20 cellular contexts compared by ENCODE assay signal in the genomic region with DNA sequence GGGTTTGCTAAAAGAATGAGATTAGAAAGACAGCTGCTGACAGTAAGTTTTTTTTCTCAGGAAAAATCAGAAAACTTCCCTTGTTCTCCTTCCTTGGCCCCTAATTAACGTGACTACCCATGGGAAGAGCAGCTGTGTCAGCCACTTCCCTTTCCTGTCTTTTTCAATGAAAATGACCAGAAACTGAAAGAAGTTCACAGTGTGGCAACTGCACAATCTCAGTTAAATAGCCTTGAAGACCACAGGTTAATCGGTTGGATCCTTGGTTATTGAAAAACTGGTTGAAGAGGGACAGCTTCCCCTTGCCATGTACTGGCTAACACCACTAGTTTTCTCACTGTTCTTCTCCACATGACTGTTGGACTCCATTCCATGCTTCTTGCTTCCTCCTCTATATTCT.
DNase-seq lines count a peak whose midpoint lies in the region; ATAC-seq, FAIRE-seq and TF ChIP-seq lines count a peak whose summit lies in the region.
"Had no signal": no experiment of that assay in that cellular context is flagged by ENCODE, and none has a peak within 500 bp of the region (broad histone marks: within the 10 kb centered on the region; RNA-seq: fewer than 3 reads in every experiment).

No MANE protein-coding gene starts in this region.

- CTCF ChIA-PET in endothelial cell of umbilical vein (lab: Charles Lee) = interaction anchor here (0.9 to 2.4 kb wide), 4 partner anchors 11 to 601 kb away, joined by 3 to 5 read pairs (median 5); no protein-coding TSS in a partner anchor

- no peak overlapping the region for H3K9ac ChIP-seq in endothelial cell of umbilical vein (replicated peaks; ENCODE audit: extremely low read depth, insufficient read depth, low read length)

- FAIRE-seq in GM19239 (lab: Jason Lieb, UNC) = peak; percentile 82
- FAIRE-seq in endothelial cell of umbilical vein (lab: Jason Lieb, UNC) = peak; percentile 24
- FAIRE-seq: astrocyte had no signal

- POLR2A ChIA-PET in endothelial cell of umbilical vein (lab: Charles Lee) = no interaction called here

- TF ChIP-seq CTCF in NB4 (IDR thresholded peaks at IDR 0.05; ENCODE audit: low read depth, low read length) (no peak), endothelial cell of umbilical vein (IDR thresholded peaks at IDR 0.05; ENCODE audit: extremely low read depth in 1 of 2, insufficient read depth in 1 of 2, low read depth in 1 of 2, low read length in 2 of 2) (no peak), adrenal gland (IDR thresholded peaks at IDR 0.05) (no peak)

- no TSS peak for BruUV-seq in endothelial cell of umbilical vein (replicated peaks; lab: Mats Ljungman, UMichigan)

- no peaks in the 10 kb centered on the region for H3K9me1 ChIP-seq in endothelial cell of umbilical vein (replicated peaks; ENCODE audit: control insufficient read depth, extremely low read depth, insufficient read depth, low read length)

- H3K27me3 ChIP-seq in endothelial cell of umbilical vein (ENCODE audit: control insufficient read depth in 2 of 2, insufficient read depth in 2 of 2, low read length in 2 of 2) = no peaks in the 10 kb centered on the region
- no peaks in the 10 kb centered on the region for H3K27me3 ChIP-seq in adrenal gland
- H3K27me3 ChIP-seq: neutrophil, transverse colon had no signal

- no peaks in the 10 kb centered on the region for H4K20me1 ChIP-seq in endothelial cell of umbilical vein (replicated peaks; ENCODE audit: control insufficient read depth, extremely low read depth, insufficient read depth, low read length)

- intact Hi-C loops in endothelial cell of umbilical vein (cut with micrococcal nuclease) = no loop called here
- intact Hi-C loops in adrenal gland (cut with DNase I) = no loop called here

- peak overlapping the region; percentile 43 for H3K4me2 ChIP-seq in endothelial cell of umbilical vein (ENCODE audit: insufficient read depth, low read length)

- peak overlapping the region; percentile 82 for H2AFZ ChIP-seq in endothelial cell of umbilical vein (ENCODE audit: low read depth, low read length)

- ATAC-seq in HG02571 (IDR thresholded peaks at IDR 0.05; ENCODE audit: unreplicated experiment) = no peak
- ATAC-seq: HCT116; stimulated activated naive B cell treated with anti-CD40 and anti-IgM and Interleukin-4, amounts not matched to agents 10 μg/mL and 1 μg/mL and 100 μg/mL, for 72 hours had no signal

- TF ChIP-seq POLR2A in NB4 (IDR thresholded peaks at IDR 0.05; ENCODE audit: extremely low read depth, insufficient read length) (no peak), endothelial cell of umbilical vein (IDR thresholded peaks at IDR 0.05; ENCODE audit: low read depth, low read length) (no peak), adrenal gland (IDR thresholded peaks at IDR 0.05) (no peak)

- dilution Hi-C loops in endothelial cell of umbilical vein (cut with MboI; ENCODE audit: extremely low pct_ligation_motif_present, low sequenced_read_pairs) = no loop called here

- no peaks in the 10 kb centered on the region for H3K36me3 ChIP-seq in endothelial cell of umbilical vein (ENCODE audit: control insufficient read depth in 2 of 2, extremely low read depth in 1 of 2, insufficient read depth in 2 of 2, low read length in 2 of 2)
- H3K36me3 ChIP-seq in adrenal gland (replicated peaks in 1 of 2) = no peaks in the 10 kb centered on the region
- H3K36me3 ChIP-seq: neutrophil, transverse colon had no signal

- H3K27ac ChIP-seq in endothelial cell of umbilical vein (ENCODE audit: insufficient read depth, low read depth, low read length) = peak overlapping the region; percentile 10
- H3K27ac ChIP-seq in adrenal gland = peak overlapping the region in 1 of 5 donors; percentile 13
- H3K27ac ChIP-seq: neutrophil had no signal

- H3K4me1 ChIP-seq in endothelial cell of umbilical vein (ENCODE audit: control insufficient read depth, extremely low read depth, insufficient read depth, low read length) (peaks cover 12% of the 10 kb centered on the region), adrenal gland (replicated peaks in 1 of 2) (no peaks in the 10 kb centered on the region)
- H3K4me1 ChIP-seq: transverse colon had no signal

- no peaks in the 10 kb centered on the region for H3K79me2 ChIP-seq in endothelial cell of umbilical vein (ENCODE audit: control insufficient read depth, insufficient read depth, low read length)

- peak; percentile 67 for DNase-seq in CD1c-positive myeloid dendritic cell (ENCODE audit: extremely low spot score)
- DNase-seq in GM19239 (ENCODE audit: insufficient read length, low spot score) = no peak
- peak; percentile 59 for DNase-seq in NB4 (ENCODE audit: low read depth)
- no peak for DNase-seq in endothelial cell of umbilical vein (ENCODE audit: low read depth, low spot score)
- no peak for DNase-seq in NCI-H748 treated with DMSO at 0.1 percent for 48 hours (lab: John Stamatoyannopoulos, UW)
- DNase-seq in adrenal gland = no peak
- no peak for DNase-seq in NCI-H524 treated with DMSO at 0.1 percent for 48 hours (lab: John Stamatoyannopoulos, UW)
- DNase-seq: DMS153; foreskin fibroblast; hypothalamus; NCI-H1048; NCI-H2107; NK-92 treated with Interleukin-12 subunit alpha and Interleukin-12 subunit beta, amount 100 ng/mL, for 24 hours; SHP77 treated with DMSO at 0.1 percent for 48 hours; stimulated activated naive B cell treated with anti-CD40 and anti-IgM and Interleukin-4, amounts not matched to agents 10 μg/mL and 1 μg/mL and 100 μg/mL, for 72 hours; transverse colon had no signal

- no peak overlapping the region for H3K4me3 ChIP-seq in NB4 (ENCODE audit: low read depth, low read length)
- no peak overlapping the region for H3K4me3 ChIP-seq in endothelial cell of umbilical vein (replicated peaks in 1 of 3; ENCODE audit: insufficient read depth in 1 of 3, low read depth in 1 of 3, low read length in 3 of 3)
- H3K4me3 ChIP-seq in adrenal gland = no peak overlapping the region
- H3K4me3 ChIP-seq: transverse colon had no signal

- 51 to 61% (median 56%) methylated on average over 2 of the region's 2 CpGs for WGBS in adrenal gland, 4 donors

- H3K9me3 ChIP-seq in endothelial cell of umbilical vein (replicated peaks; ENCODE audit: control insufficient read depth, insufficient read depth, low read length) = no peaks in the 10 kb centered on the region
- H3K9me3 ChIP-seq in adrenal gland (replicated peaks in 1 of 3) = no peaks in the 10 kb centered on the region
- H3K9me3 ChIP-seq: neutrophil, transverse colon had no signal

TF ChIP-seq in endothelial cell of umbilical vein, 7 proteins besides CTCF, POLR2A, EP300 and RAD21:
- no peak for TF ChIP-seq POLR2AphosphoS5 (IDR thresholded peaks at IDR 0.05; ENCODE audit: insufficient read depth, low read depth, low read length)
- peak; percentile 21 for TF ChIP-seq FOS (IDR thresholded peaks at IDR 0.05; ENCODE audit: borderline replicate concordance, insufficient read depth, low read length)
- TF ChIP-seq EZH2 (IDR thresholded peaks at IDR 0.05; ENCODE audit: borderline replicate concordance, low read depth, low read length, severe bottlenecking) = no peak

Comparison
In these comparisons a context has a peak if more than half of its experiments do, and no peak if none do; other contexts are left out.
1. DNase-seq: peak in CD1c-positive myeloid dendritic cell (single experiment) and NB4 (single experiment); none in GM19239 (single experiment), endothelial cell of umbilical vein (single experiment), NCI-H748 treated with DMSO at 0.1 percent for 48 hours (single experiment), adrenal gland (0 of 7) and NCI-H524 treated with DMSO at 0.1 percent for 48 hours (single experiment).